ENCODE assay signal across 8 cellular contexts in the genomic region with DNA sequence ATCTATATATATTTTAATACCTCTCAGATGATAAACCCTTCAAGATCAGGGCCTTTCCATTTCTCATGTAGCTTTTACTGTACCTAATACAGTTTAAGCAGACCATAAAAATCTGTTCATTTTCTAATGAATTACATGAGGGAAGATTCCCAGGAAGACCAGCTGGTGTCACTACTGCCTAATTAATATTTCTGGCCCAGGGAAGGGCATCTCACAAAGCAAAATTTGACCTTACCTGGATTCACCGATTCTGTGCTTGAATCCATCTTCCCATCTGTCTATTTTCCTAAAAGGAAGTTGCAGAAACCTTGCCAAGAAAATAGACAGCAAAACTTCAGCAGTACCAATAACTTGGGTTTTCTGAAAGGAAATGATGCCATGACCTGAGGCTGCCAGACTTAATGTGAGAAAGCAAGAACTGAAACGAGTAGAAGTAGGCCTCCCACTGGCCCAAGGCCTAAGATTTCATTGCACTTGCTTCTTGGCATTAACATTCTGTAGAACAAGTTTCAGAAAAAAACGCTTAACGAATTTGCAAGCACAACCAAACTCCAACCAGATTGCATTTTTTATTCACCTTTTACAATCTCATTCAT.
DNase-seq lines count a peak whose midpoint lies in the region; ATAC-seq and TF ChIP-seq lines count a peak whose summit lies in the region.
"Had no signal": no experiment of that assay in that cellular context is flagged by ENCODE, and none has a peak within 500 bp of the region (broad histone marks: within the 10 kb centered on the region; RNA-seq: fewer than 3 reads in every experiment).

No MANE protein-coding gene starts in this region.

- no peaks in the 10 kb centered on the region for H3K79me2 ChIP-seq in neural cell (replicated peaks; ENCODE audit: insufficient read depth, low read length)

- no peaks in the 10 kb centered on the region for H4K20me1 ChIP-seq in neural cell (ENCODE audit: insufficient read depth)

- no peak overlapping the region for H3K4me2 ChIP-seq in neural cell (ENCODE audit: low read length)

- no peak overlapping the region for H3K27ac Mint-ChIP-seq in activated naive CD8-positive, alpha-beta T cell treated with anti-CD3 and anti-CD28 coated beads for 36 hours

- peaks cover 5% of the 10 kb centered on the region for H3K27me3 Mint-ChIP-seq in activated naive CD8-positive, alpha-beta T cell treated with anti-CD3 and anti-CD28 coated beads for 36 hours

- no peaks in the 10 kb centered on the region for H3K9me2 ChIP-seq in neural cell (ENCODE audit: insufficient read depth, low read length)

- H3K4me1 Mint-ChIP-seq in activated naive CD8-positive, alpha-beta T cell treated with anti-CD3 and anti-CD28 coated beads for 36 hours: peaks cover 2% of the 10 kb centered on the region

- no peaks in the 10 kb centered on the region for H3F3A ChIP-seq in neural cell (ENCODE audit: insufficient read depth, low read length, poor library complexity, severe bottlenecking)

- H3K27ac ChIP-seq in neural cell (ENCODE audit: low read length): no peak overlapping the region
- H3K27ac ChIP-seq in coronary artery: no peak overlapping the region

- peak; percentile 73 for ATAC-seq in GM21576 (IDR thresholded peaks at IDR 0.05; ENCODE audit: unreplicated experiment)

- H3K9ac ChIP-seq in neural cell (ENCODE audit: low read length): no peak overlapping the region

- H3K36me3 Mint-ChIP-seq in activated naive CD8-positive, alpha-beta T cell treated with anti-CD3 and anti-CD28 coated beads for 36 hours: no peaks in the 10 kb centered on the region

- H3K4me3 Mint-ChIP-seq in activated naive CD8-positive, alpha-beta T cell treated with anti-CD3 and anti-CD28 coated beads for 36 hours: no peak overlapping the region

- H3K4me3 ChIP-seq in choroid plexus epithelial cell (ENCODE audit: low read depth, low read length): no peak overlapping the region
- H3K4me3 ChIP-seq in neural cell (ENCODE audit: low read length): no peak overlapping the region
- H3K4me3 ChIP-seq in coronary artery: no peak overlapping the region

- TF ChIP-seq RAD21 in neural cell (conservative IDR thresholded peaks at IDR 0.05): peak; percentile 85

- no peaks in the 10 kb centered on the region for H3K9me3 Mint-ChIP-seq in activated naive CD8-positive, alpha-beta T cell treated with anti-CD3 and anti-CD28 coated beads for 36 hours

- TF ChIP-seq CTCF in choroid plexus epithelial cell (conservative IDR thresholded peaks at IDR 0.05; ENCODE audit: low read depth, low read length) (peak; percentile 70), neural cell (IDR thresholded peaks at IDR 0.05; ENCODE audit: poor library complexity, severe bottlenecking) (peak; percentile 82), coronary artery (IDR thresholded peaks at IDR 0.05) (no peak)

- H3K27me3 ChIP-seq in neural cell (ENCODE audit: insufficient read depth, low read depth, low read length): no peaks in the 10 kb centered on the region

- TF ChIP-seq EP300 in neural cell (conservative IDR thresholded peaks at IDR 0.05; ENCODE audit: poor library complexity, severe bottlenecking): no peak

- no peaks in the 10 kb centered on the region for H3K9me3 ChIP-seq in neural cell (ENCODE audit: low read length)

- peak; percentile 48 for DNase-seq in EH (ENCODE audit: low read depth)
- peak; percentile 60 for DNase-seq in NCI-H2227 (lab: John Stamatoyannopoulos, UW; ENCODE audit: unreplicated experiment)
- peak; percentile 66 for DNase-seq in choroid plexus epithelial cell (ENCODE audit: low read depth)
- DNase-seq in coronary artery (ENCODE audit: low spot score): no peak
- DNase-seq in activated naive CD8-positive, alpha-beta T cell treated with anti-CD3 and anti-CD28 coated beads for 36 hours: no peak
- DNase-seq: right cardiac atrium had no signal

- no peak overlapping the region for H2AFZ ChIP-seq in neural cell (ENCODE audit: low read depth, low read length)

- H3K36me3 ChIP-seq in neural cell (ENCODE audit: insufficient read depth, low read length): no peaks in the 10 kb centered on the region

TF ChIP-seq in neural cell, 6 proteins besides CTCF, POLR2A, EP300 and RAD21:
- no peak for TF ChIP-seq TAF1 (IDR thresholded peaks at IDR 0.05; ENCODE audit: low read depth)
- peak; percentile 81 for TF ChIP-seq SMC3 (conservative IDR thresholded peaks at IDR 0.05; ENCODE audit: poor library complexity)

Comparison
In these comparisons a context has a peak if more than half of its experiments do, and no peak if none do; other contexts are left out.
1. DNase-seq: peak in EH (single experiment), NCI-H2227 (single experiment) and choroid plexus epithelial cell (single experiment); none in coronary artery (single experiment) and activated naive CD8-positive, alpha-beta T cell treated with anti-CD3 and anti-CD28 coated beads for 36 hours (single experiment).